In genomic region chr22:30649430-30650007, GRCh38 we compare ENCODE assay signal across 8 cellular contexts. TPM values are rescaled to one million over a fixed set of nuclear protein-coding genes. Genes with fewer than 3 reads are reported as not detected.
A peak's percentile ranks its signal among the peaks of the same experiment; 100 is the strongest.
DNase-seq lines count a peak whose midpoint lies in the region; ATAC-seq, FAIRE-seq and TF ChIP-seq lines count a peak whose summit lies in the region.

No MANE protein-coding gene starts in this region.

- TF ChIP-seq POLR2A in HCT116 (IDR thresholded peaks at IDR 0.05; ENCODE audit: borderline replicate concordance, extremely low read depth, insufficient read depth, insufficient read length), result no peak

- H3K27ac Mint-ChIP-seq in activated naive CD4-positive, alpha-beta T cell treated with anti-CD3 and anti-CD28 coated beads, Interleukin-2, amount 50 U/mL, for 72 hours, result peak overlapping the region; percentile 77 to 96
- H3K27ac Mint-ChIP-seq in osteocyte (ENCODE audit: unreplicated experiment), result no peak overlapping the region

- H3K4me2 ChIP-seq in HCT116 (ENCODE audit: low read length), result peak overlapping the region; percentile 76
- H3K4me2 ChIP-seq in Karpas-422 (ENCODE audit: low read depth, low read length, poor library complexity, severe bottlenecking), result no peak overlapping the region

- DNase-seq in 8988T (peak; percentile 86), HCT116 (ENCODE audit: low read depth, low spot score) (peak; percentile 78), SW480 (ENCODE audit: low spot score) (peak; percentile 91), kidney (peak; percentile 89), Karpas-422 (no peak), osteocyte (ENCODE audit: extremely low spot score, unreplicated experiment) (no peak)
- peak; percentile 77 to 94 for DNase-seq in activated naive CD4-positive, alpha-beta T cell treated with anti-CD3 and anti-CD28 coated beads, Interleukin-2, amount 50 U/mL, for 72 hours (ENCODE audit: low spot score in 2 of 2)
- peak; percentile 80 for DNase-seq in stimulated activated CD8-positive, alpha-beta memory T cell treated with anti-CD3 and anti-CD28 coated beads, Interleukin-4, amount 100 ng/mL, for 24 hours (ENCODE audit: low read depth)

- H4K20me1 ChIP-seq in HCT116 (ENCODE audit: insufficient read depth), result no peaks in the 10 kb centered on the region
- H4K20me1 ChIP-seq in Karpas-422 (ENCODE audit: insufficient read depth, low read depth, low read length), result no peaks in the 10 kb centered on the region

- peak; percentile 99 for ATAC-seq in HCT116
- peak; percentile 96 to 99 for ATAC-seq in activated naive CD4-positive, alpha-beta T cell treated with anti-CD3 and anti-CD28 coated beads, Interleukin-2, amount 50 U/mL, for 72 hours

- intact Hi-C loops in HCT116 (cut with micrococcal nuclease), result no loop called here
- intact Hi-C loops in kidney (cut with DNase I), result no loop called here

- no peaks in the 10 kb centered on the region for H3K9me2 ChIP-seq in HCT116 (ENCODE audit: insufficient read depth)
- no peaks in the 10 kb centered on the region for H3K9me2 ChIP-seq in Karpas-422 (replicated peaks; ENCODE audit: insufficient read depth, low read length)

- POLR2A ChIA-PET in HCT116 (lab: Charles Lee), result interaction anchor here (1.5 to 2.1 kb wide), 2 partner anchors 14 to 226 kb away, joined by 3 to 11 read pairs; partner anchors contain the start of gene SLC35E4

- H3K27me3 ChIP-seq in HCT116 (ENCODE audit: insufficient read depth, low read length) (no peaks in the 10 kb centered on the region), Karpas-422 (ENCODE audit: low read length) (no peaks in the 10 kb centered on the region)

- CTCF ChIA-PET in HCT116 (lab: Charles Lee), result interaction anchor here (0.7 to 2.4 kb wide), 7 partner anchors 13 to 439 kb away, joined by 3 to 17 read pairs (median 4); partner anchors contain the start of genes DUSP18 and SLC35E4

- no peaks in the 10 kb centered on the region for H3K79me2 ChIP-seq in HCT116 (ENCODE audit: insufficient read depth, low read length)
- H3K79me2 ChIP-seq in Karpas-422 (ENCODE audit: low read length), result no peaks in the 10 kb centered on the region

- peak overlapping the region in 1 of 2 experiments; percentile 29; a peak in 2 of 4 replicates for H3K4me3 ChIP-seq in HCT116 (replicated peaks in 1 of 2; ENCODE audit: low read depth in 1 of 2, low read length in 2 of 2)
- H3K4me3 ChIP-seq in kidney (ENCODE audit: low read length in 2 of 2), result no peak overlapping the region
- no peak overlapping the region for H3K4me3 ChIP-seq in Karpas-422 (ENCODE audit: low read length)

- peak overlapping the region; percentile 59 for H3K27ac ChIP-seq in HCT116 (ENCODE audit: low read depth, low read length)
- H3K27ac ChIP-seq in kidney (ENCODE audit: low read depth in 2 of 2, low read length in 2 of 2), result no peak overlapping the region
- no peak overlapping the region for H3K27ac ChIP-seq in Karpas-422 (ENCODE audit: low read length)

- RAD21 ChIA-PET in HCT116 (lab: Charles Lee; ENCODE audit: low non-redundant PET in 1 of 2, low total read pairs in 2 of 2, uncharacterized antibody in 2 of 2, unreplicated experiment in 2 of 2), result no interaction called here

- H3K4me1 Mint-ChIP-seq in osteocyte (ENCODE audit: unreplicated experiment), result peaks cover 6% of the 10 kb centered on the region

- TF ChIP-seq RAD21 in HCT116 (IDR thresholded peaks at IDR 0.05; ENCODE audit: low read depth), result no peak

- no TSS peak for BruUV-seq in HCT116 (replicated peaks; lab: Mats Ljungman, UMichigan)

- H3K4me3 Mint-ChIP-seq in osteocyte (ENCODE audit: unreplicated experiment), result no peak overlapping the region

- H3K9ac ChIP-seq in HCT116 (ENCODE audit: low read length) (peak overlapping the region; percentile 46), kidney (ENCODE audit: low read length in 2 of 2) (no peak overlapping the region), Karpas-422 (ENCODE audit: low read length) (no peak overlapping the region)

- H3K36me3 ChIP-seq in HCT116 (ENCODE audit: control insufficient read depth in 1 of 2, insufficient read depth in 2 of 2, low read length in 2 of 2) (no peaks in the 10 kb centered on the region), kidney (ENCODE audit: control insufficient read depth in 1 of 2, insufficient read depth in 2 of 2, low read length in 2 of 2) (no peaks in the 10 kb centered on the region), Karpas-422 (ENCODE audit: insufficient read depth, low read length) (no peaks in the 10 kb centered on the region)

- H2AFZ ChIP-seq in HCT116 (ENCODE audit: low read depth, low read length, poor library complexity, severe bottlenecking) (no peak overlapping the region), Karpas-422 (ENCODE audit: low read length) (no peak overlapping the region)

- H3K36me3 Mint-ChIP-seq in activated naive CD4-positive, alpha-beta T cell treated with anti-CD3 and anti-CD28 coated beads, Interleukin-2, amount 50 U/mL, for 72 hours, result peaks cover 0 to 9% of the 10 kb centered on the region in 2 donors
- H3K36me3 Mint-ChIP-seq in osteocyte (ENCODE audit: unreplicated experiment), result peaks cover 5% of the 10 kb centered on the region

- H3K4me1 ChIP-seq in HCT116 (ENCODE audit: control insufficient read depth in 1 of 2, insufficient read depth in 2 of 2, low read length in 2 of 2), result peaks cover 18 to 30% of the 10 kb centered on the region in 2 experiments
- no peaks in the 10 kb centered on the region for H3K4me1 ChIP-seq in kidney (ENCODE audit: control insufficient read depth in 1 of 2, insufficient read depth in 1 of 2, low read depth in 1 of 2, low read length in 2 of 2)
- H3K4me1 ChIP-seq in Karpas-422 (ENCODE audit: low read length), result no peaks in the 10 kb centered on the region

- no peaks in the 10 kb centered on the region for H3K27me3 Mint-ChIP-seq in osteocyte (ENCODE audit: unreplicated experiment)

- H3K9me3 ChIP-seq in HCT116 (ENCODE audit: control insufficient read depth in 1 of 2, insufficient read depth in 1 of 2, low read depth in 1 of 2, low read length in 2 of 2) (no peaks in the 10 kb centered on the region), kidney (ENCODE audit: control insufficient read depth in 1 of 2, low read length in 2 of 2) (no peaks in the 10 kb centered on the region), Karpas-422 (ENCODE audit: low read length) (no peaks in the 10 kb centered on the region)

- TF ChIP-seq CTCF in HCT116 (IDR thresholded peaks at IDR 0.05 in 2 of 3, conservative IDR thresholded peaks at IDR 0.05 in 1 of 3; ENCODE audit: borderline replicate concordance in 1 of 3, insufficient read depth in 1 of 3, low read depth in 2 of 3, low read length in 2 of 3) (peak in 2 of 3 experiments; percentile 52 to 53; a peak in 4 of 6 replicates), kidney (IDR thresholded peaks at IDR 0.05; ENCODE audit: borderline replicate concordance, extremely low read depth, insufficient read depth) (no peak), osteocyte (IDR thresholded peaks at IDR 0.05) (no peak)

- FAIRE-seq in kidney (lab: Jason Lieb, UNC), result no peak

- no peaks in the 10 kb centered on the region for H3K9me3 Mint-ChIP-seq in activated naive CD4-positive, alpha-beta T cell treated with anti-CD3 and anti-CD28 coated beads, Interleukin-2, amount 50 U/mL, for 72 hours
- H3K9me3 Mint-ChIP-seq in osteocyte (ENCODE audit: unreplicated experiment), result no peaks in the 10 kb centered on the region

TF ChIP-seq in HCT116, 20 proteins besides CTCF, POLR2A, EP300 and RAD21 (continues in another document):
- TF ChIP-seq FOSL1 (IDR thresholded peaks at IDR 0.05; ENCODE audit: low read depth) (peak; percentile 95), ZFX (IDR thresholded peaks at IDR 0.05) (no peak; the same call in 1 of the 2 replicates)

RNA-seq across cellular contexts. Expression of gene SLC35E4, which starts 13.9 kb away (rescaled TPM):
- total RNA-seq in HCT116 (2021; ENCODE audit: unreplicated experiment) (6.2 TPM), kidney (3.2 TPM), osteocyte (9.4 and 10.2 TPM in 2 replicates)
- 5.4 and 5.9 TPM in 2 replicates for polyA plus RNA-seq in HCT116 (2012)
- total RNA-seq in activated naive CD4-positive, alpha-beta T cell treated with anti-CD3 and anti-CD28 coated beads, Interleukin-2, amount 50 U/mL, for 72 hours, result 1 to 10 TPM; 3.9 to 9.5 TPM
- polyA plus RNA-seq in kidney (ENCODE audit: insufficient read depth, low read depth, low replicate concordance), result 1.8 TPM
- 0.97 and 1.2 TPM in 2 replicates for total RNA-seq in Karpas-422 (2014; rRNA removed; shearing (Covaris generic); ENCODE audit: low replicate concordance)

RNA-seq across cellular contexts. Expression of gene DUSP18, which starts 18.2 kb away (rescaled TPM):
- 9.7 TPM for total RNA-seq in HCT116 (2021; ENCODE audit: unreplicated experiment)
- 8.3 and 8.6 TPM in 2 replicates for polyA plus RNA-seq in HCT116 (2012)
- total RNA-seq in activated naive CD4-positive, alpha-beta T cell treated with anti-CD3 and anti-CD28 coated beads, Interleukin-2, amount 50 U/mL, for 72 hours, result 10 to 100 TPM in 1 of 2 donors, 1 to 10 TPM in 1; 7.4 to 10.4 TPM
- total RNA-seq in kidney, result 14.0 TPM
- polyA plus RNA-seq in kidney (ENCODE audit: insufficient read depth, low read depth, low replicate concordance), result 3.6 TPM
- 6.3 and 11.2 TPM in 2 replicates for total RNA-seq in Karpas-422 (2014; rRNA removed; shearing (Covaris generic); ENCODE audit: low replicate concordance)
- total RNA-seq in osteocyte, result 10.7 and 11.2 TPM in 2 replicates

RNA-seq across cellular contexts. Expression of gene TCN2, which starts 42.5 kb away (rescaled TPM):
- total RNA-seq in HCT116 (2021; ENCODE audit: unreplicated experiment), result 2.2 TPM
- polyA plus RNA-seq in HCT116 (2012), result 2.3 and 2.7 TPM in 2 replicates
- total RNA-seq in activated naive CD4-positive, alpha-beta T cell treated with anti-CD3 and anti-CD28 coated beads, Interleukin-2, amount 50 U/mL, for 72 hours, result 1 to 10 TPM; 1.5 TPM
- 71.3 TPM for total RNA-seq in kidney
- 174 TPM for polyA plus RNA-seq in kidney (ENCODE audit: insufficient read depth, low read depth, low replicate concordance)
- total RNA-seq in Karpas-422 (2014; rRNA removed; shearing (Covaris generic); ENCODE audit: low replicate concordance), result 0.18 and 0.93 TPM in 2 replicates
- 57.7 and 58.1 TPM in 2 replicates for total RNA-seq in osteocyte

RNA-seq across cellular contexts. Expression of gene OSBP2, which starts 45.2 kb away (rescaled TPM):
- 12.9 TPM for total RNA-seq in HCT116 (2021; ENCODE audit: unreplicated experiment)
- polyA plus RNA-seq in HCT116 (2012), result 11.6 and 13.4 TPM in 2 replicates
- 1 to 10 TPM; 1.7 to 6.1 TPM for total RNA-seq in activated naive CD4-positive, alpha-beta T cell treated with anti-CD3 and anti-CD28 coated beads, Interleukin-2, amount 50 U/mL, for 72 hours
- 4.0 TPM for total RNA-seq in kidney
- polyA plus RNA-seq in kidney (ENCODE audit: insufficient read depth, low read depth, low replicate concordance), result 3.4 TPM
- total RNA-seq in Karpas-422 (2014; rRNA removed; shearing (Covaris generic); ENCODE audit: low replicate concordance), result 0.07 and 0.14 TPM in 2 replicates
- 3.8 and 4.2 TPM in 2 replicates for total RNA-seq in osteocyte

RNA-seq across cellular contexts. Expression of gene PES1, which starts 57.8 kb away (rescaled TPM):
- total RNA-seq in HCT116 (2021; ENCODE audit: unreplicated experiment) (167 TPM), kidney (68.4 TPM), osteocyte (71.6 and 73.5 TPM in 2 replicates)
- polyA plus RNA-seq in HCT116 (2012), result 120 and 128 TPM in 2 replicates
- 100 to 1,000 TPM in 1 of 2 donors, 10 to 100 TPM in 1; 22.4 to 113 TPM for total RNA-seq in activated naive CD4-positive, alpha-beta T cell treated with anti-CD3 and anti-CD28 coated beads, Interleukin-2, amount 50 U/mL, for 72 hours
- polyA plus RNA-seq in kidney (ENCODE audit: insufficient read depth, low read depth, low replicate concordance), result 57.0 TPM
- total RNA-seq in Karpas-422 (2014; rRNA removed; shearing (Covaris generic); ENCODE audit: low replicate concordance), result 93.6 and 110 TPM in 2 replicates

Comparison
In these comparisons a context has a peak if more than half of its experiments do, and no peak if none do; other contexts are left out.
1. DNase-seq: peak in 8988T (single experiment), HCT116 (single experiment), SW480 (single experiment), activated naive CD4-positive, alpha-beta T cell treated with anti-CD3 and anti-CD28 coated beads, Interleukin-2, amount 50 U/mL, for 72 hours (2 of 2), kidney (single experiment) and stimulated activated CD8-positive, alpha-beta memory T cell treated with anti-CD3 and anti-CD28 coated beads, Interleukin-4, amount 100 ng/mL, for 24 hours (single experiment); none in Karpas-422 (single experiment) and osteocyte (single experiment).
2. CTCF ChIP-seq: peak in HCT116 (2 of 3); none in kidney (single experiment) and osteocyte (single experiment).
3. RNA of gene TCN2, which starts 42.5 kb away (total RNA-seq): 71.3 TPM in kidney (single experiment) and 57.7 to 58.1 TPM in osteocyte; 2.2 TPM in HCT116 (single experiment), 1.5 TPM in activated naive CD4-positive, alpha-beta T cell treated with anti-CD3 and anti-CD28 coated beads, Interleukin-2, amount 50 U/mL, for 72 hours and 0.18 to 0.93 TPM in Karpas-422; every median in the first group is over 10 times any median in the second.